In genomic region chrX:38069991-38070390, GRCh38 we compare ENCODE assay signal across 4 cellular contexts.
TF ChIP-seq lines count a peak whose summit lies in the region.

No MANE protein-coding gene starts in this region.

TF ChIP-seq in HepG2, 621 proteins besides CTCF, POLR2A, EP300 and RAD21:
- TF ChIP-seq MAFK (conservative IDR thresholded peaks at IDR 0.05 in 1 of 2, IDR thresholded peaks at IDR 0.05 in 1 of 2; ENCODE audit: low read length in 2 of 2) (peak; percentile 64 to 84), ZNF160 (CRISPR knock-in tag; IDR thresholded peaks at IDR 0.05) (no peak), MAFF (IDR thresholded peaks at IDR 0.05; ENCODE audit: low read depth, low read length) (peak; percentile 76)

TF ChIP-seq in A549, 52 proteins besides CTCF, POLR2A, EP300 and RAD21:
- TF ChIP-seq NR3C1 (IDR thresholded peaks at IDR 0.05) (no peak), HOXB13 (CRISPR knock-in tag; IDR thresholded peaks at IDR 0.05; ENCODE audit: low read depth) (no peak), TFCP2L1 (CRISPR knock-in tag; IDR thresholded peaks at IDR 0.05) (no peak), MYC (IDR thresholded peaks at IDR 0.05; ENCODE audit: borderline replicate concordance, low read length) (no peak), NFE2L2 (conservative IDR thresholded peaks at IDR 0.05; ENCODE audit: low read length) (no peak), FOXS1 (CRISPR knock-in tag; IDR thresholded peaks at IDR 0.05) (no peak), MAFK (IDR thresholded peaks at IDR 0.05; ENCODE audit: partially characterized antibody) (peak; percentile 84)
TF ChIP-seq in A549: peak in this region for 1.

TF ChIP-seq in IMR-90, 13 proteins besides CTCF, POLR2A, EP300 and RAD21:
- TF ChIP-seq MAFK (IDR thresholded peaks at IDR 0.05; ENCODE audit: low read depth, low read length) (peak; percentile 91), MXI1 (IDR thresholded peaks at IDR 0.05; ENCODE audit: borderline replicate concordance, low read depth, low read length) (no peak)

TF ChIP-seq in K562, 482 proteins besides CTCF, POLR2A, EP300 and RAD21:
- TF ChIP-seq CAMTA2 (CRISPR knock-in tag; conservative IDR thresholded peaks at IDR 0.05) (no peak), MTA1 (IDR thresholded peaks at IDR 0.05; ENCODE audit: borderline replicate concordance) (no peak), ZNF449 (CRISPR knock-in tag; IDR thresholded peaks at IDR 0.05) (no peak), CBX1 (IDR thresholded peaks at IDR 0.05; ENCODE audit: low read depth) (no peak), DLX4 (CRISPR knock-in tag; IDR thresholded peaks at IDR 0.05) (no peak), E2F1 (CRISPR knock-in tag; IDR thresholded peaks at IDR 0.05) (no peak), SRSF7 (optimal IDR thresholded peaks at IDR 0.05; ENCODE audit: low read depth, low read length) (no peak), SMAD3 (CRISPR knock-in tag; conservative IDR thresholded peaks at IDR 0.05) (no peak), C11orf30 (IDR thresholded peaks at IDR 0.05; ENCODE audit: low read depth) (peak; percentile 57), PTRF (tag; IDR thresholded peaks at IDR 0.05) (no peak), MTA2 (IDR thresholded peaks at IDR 0.05; ENCODE audit: low read depth) (no peak), ZBTB33 (CRISPR knock-in tag; IDR thresholded peaks at IDR 0.05) (no peak), JUND (IDR thresholded peaks at IDR 0.05; ENCODE audit: borderline replicate concordance, low read depth, low read length) (no peak), JUND (tag; IDR thresholded peaks at IDR 0.05; ENCODE audit: borderline replicate concordance, low read depth, low read length) (no peak), ZNF316 (IDR thresholded peaks at IDR 0.05) (peak; percentile 79), KAT2B (IDR thresholded peaks at IDR 0.05; ENCODE audit: low read depth, low read length) (no peak), FOXP1 (CRISPR knock-in tag; IDR thresholded peaks at IDR 0.05) (no peak), NCOA2 (IDR thresholded peaks at IDR 0.05; ENCODE audit: partially characterized antibody in 2 of 2) (no peak), MAFG (tag; conservative IDR thresholded peaks at IDR 0.05) (peak; percentile 56), ZNF584 (CRISPR knock-in tag; IDR thresholded peaks at IDR 0.05; ENCODE audit: low read depth) (no peak), ZNF41 (CRISPR knock-in tag; conservative IDR thresholded peaks at IDR 0.05) (no peak), ZNF212 (CRISPR knock-in tag; IDR thresholded peaks at IDR 0.05) (no peak), ZNF134 (CRISPR knock-in tag; conservative IDR thresholded peaks at IDR 0.05) (no peak), MAFF (IDR thresholded peaks at IDR 0.05; ENCODE audit: low read length) (peak; percentile 67), MAFK (IDR thresholded peaks at IDR 0.05; ENCODE audit: low read length) (peak; percentile 44; the same call in 1 of the 2 replicates), NFE2 (IDR thresholded peaks at IDR 0.05; ENCODE audit: low read depth) (no peak), CBX5 (IDR thresholded peaks at IDR 0.05; ENCODE audit: borderline replicate concordance, low read depth) (no peak), U2AF1 (optimal IDR thresholded peaks at IDR 0.05; ENCODE audit: low read depth, low read length) (no peak), KLF1 (tag; IDR thresholded peaks at IDR 0.05) (no peak), ZNF408 (CRISPR knock-in tag; IDR thresholded peaks at IDR 0.05; ENCODE audit: low read depth) (no peak)
